Comparison of ENCODE assay signal across 18 cellular contexts in the genomic region with DNA sequence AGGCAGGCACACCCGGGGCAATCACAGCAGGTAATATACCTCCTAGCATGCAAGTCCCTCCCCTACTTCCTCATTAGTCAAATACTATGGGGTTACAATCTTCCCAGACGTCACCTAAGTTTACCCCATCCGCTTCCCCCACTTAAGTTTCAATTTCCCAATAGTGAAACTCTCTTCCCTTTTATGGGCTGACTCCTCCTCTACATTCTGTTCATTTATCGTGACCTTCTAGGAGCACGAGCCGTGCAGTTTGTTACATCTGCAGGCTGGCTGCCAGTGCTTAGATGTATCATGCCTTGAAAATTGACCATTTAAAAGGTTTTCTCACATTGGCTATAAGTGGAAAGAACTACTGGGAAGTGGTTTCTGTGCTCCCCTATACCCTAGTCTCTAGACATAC.
"Had no signal": no experiment of that assay in that cellular context is flagged by ENCODE, and none has a peak within 500 bp of the region (broad histone marks: within the 10 kb centered on the region; RNA-seq: fewer than 3 reads in every experiment).

No MANE protein-coding gene starts in this region.

- H3K27ac Mint-ChIP-seq: activated CD4-positive, alpha-beta memory T cell treated with anti-CD3 and anti-CD28 coated beads, Interleukin-2, amount 10 ng/mL, durations not matched to agents 7 days and 5 days; activated CD8-positive, alpha-beta memory T cell treated with anti-CD3 and anti-CD28 coated beads, Interleukin-2, amount 10 ng/mL, durations not matched to agents 7 days and 5 days; activated naive CD8-positive, alpha-beta T cell; immature natural killer cell; naive thymus-derived CD4-positive, alpha-beta T cell; neural progenitor cell; stimulated activated memory B cell treated with anti-CD40 and anti-IgM and Interleukin-4, amounts not matched to agents 10 μg/mL and 1 μg/mL and 100 μg/mL, for 72 hours had no signal

- H3K4me1 ChIP-seq: gastrocnemius medialis, heart right ventricle, neural progenitor cell, sigmoid colon had no signal

- H3K27me3 Mint-ChIP-seq: activated CD4-positive, alpha-beta memory T cell treated with anti-CD3 and anti-CD28 coated beads, Interleukin-2, amount 10 ng/mL, durations not matched to agents 7 days and 5 days; activated CD8-positive, alpha-beta memory T cell treated with anti-CD3 and anti-CD28 coated beads, Interleukin-2, amount 10 ng/mL, durations not matched to agents 7 days and 5 days; activated naive CD8-positive, alpha-beta T cell; naive thymus-derived CD4-positive, alpha-beta T cell; stimulated activated memory B cell treated with anti-CD40 and anti-IgM and Interleukin-4, amounts not matched to agents 10 μg/mL and 1 μg/mL and 100 μg/mL, for 72 hours had no signal

- H3K27ac ChIP-seq: gastrocnemius medialis, heart right ventricle, neural progenitor cell, sigmoid colon had no signal

- H3K36me3 Mint-ChIP-seq: activated CD8-positive, alpha-beta memory T cell treated with anti-CD3 and anti-CD28 coated beads, Interleukin-2, amount 10 ng/mL, durations not matched to agents 7 days and 5 days; activated naive CD8-positive, alpha-beta T cell; immature natural killer cell; naive thymus-derived CD4-positive, alpha-beta T cell; neural progenitor cell; stimulated activated memory B cell treated with anti-CD40 and anti-IgM and Interleukin-4, amounts not matched to agents 10 μg/mL and 1 μg/mL and 100 μg/mL, for 72 hours had no signal

- H3K4me3 ChIP-seq: gastrocnemius medialis, heart right ventricle, mucosa of descending colon, neural progenitor cell, sigmoid colon had no signal

- H3K27me3 ChIP-seq: gastrocnemius medialis, heart right ventricle, neural progenitor cell, sigmoid colon had no signal

- ATAC-seq: activated CD8-positive, alpha-beta memory T cell treated with anti-CD3 and anti-CD28 coated beads, Interleukin-2, amount 10 ng/mL, durations not matched to agents 7 days and 5 days; esophagus mucosa; gastrocnemius medialis; heart right ventricle; mucosa of descending colon; naive thymus-derived CD4-positive, alpha-beta T cell; stimulated activated memory B cell treated with anti-CD40 and anti-IgM and Interleukin-4, amounts not matched to agents 10 μg/mL and 1 μg/mL and 100 μg/mL, for 72 hours had no signal

- H3K9ac ChIP-seq: neural progenitor cell had no signal

- DNase-seq: activated CD4-positive, alpha-beta memory T cell treated with anti-CD3 and anti-CD28 coated beads, Interleukin-2, amount 10 ng/mL, durations not matched to agents 7 days and 5 days; activated CD4-positive, alpha-beta T cell treated with anti-CD3 and anti-CD28 coated beads for 48 hours; activated CD4-positive, CD25-positive, alpha-beta regulatory T cell; activated CD8-positive, alpha-beta memory T cell treated with anti-CD3 and anti-CD28 coated beads, Interleukin-2, amount 10 ng/mL, durations not matched to agents 7 days and 5 days; effector CD4-positive, alpha-beta T cell; gastrocnemius medialis; heart right ventricle; immature natural killer cell; kidney glomerular epithelial cell; mesenchymal stem cell; mucosa of descending colon; naive thymus-derived CD4-positive, alpha-beta T cell; sigmoid colon; stimulated activated CD4-positive, alpha-beta T cell treated with anti-CD3 and anti-CD28 coated beads, Interleukin-4, amount 100 ng/mL, for 4 hours had no signal

- H3K9me3 ChIP-seq: gastrocnemius medialis, sigmoid colon had no signal

- H3K4me2 ChIP-seq: neural progenitor cell had no signal

- H3K36me3 ChIP-seq: gastrocnemius medialis, heart right ventricle, neural progenitor cell, sigmoid colon had no signal

- H2AFZ ChIP-seq: neural progenitor cell had no signal

- H3K4me1 Mint-ChIP-seq: activated CD4-positive, alpha-beta memory T cell treated with anti-CD3 and anti-CD28 coated beads, Interleukin-2, amount 10 ng/mL, durations not matched to agents 7 days and 5 days; activated CD8-positive, alpha-beta memory T cell treated with anti-CD3 and anti-CD28 coated beads, Interleukin-2, amount 10 ng/mL, durations not matched to agents 7 days and 5 days; immature natural killer cell; naive thymus-derived CD4-positive, alpha-beta T cell; neural progenitor cell; stimulated activated memory B cell treated with anti-CD40 and anti-IgM and Interleukin-4, amounts not matched to agents 10 μg/mL and 1 μg/mL and 100 μg/mL, for 72 hours had no signal

- H3K9me3 Mint-ChIP-seq: neural progenitor cell; stimulated activated memory B cell treated with anti-CD40 and anti-IgM and Interleukin-4, amounts not matched to agents 10 μg/mL and 1 μg/mL and 100 μg/mL, for 72 hours had no signal

- H3K4me3 Mint-ChIP-seq: activated CD4-positive, alpha-beta memory T cell treated with anti-CD3 and anti-CD28 coated beads, Interleukin-2, amount 10 ng/mL, durations not matched to agents 7 days and 5 days; activated CD8-positive, alpha-beta memory T cell treated with anti-CD3 and anti-CD28 coated beads, Interleukin-2, amount 10 ng/mL, durations not matched to agents 7 days and 5 days; activated naive CD8-positive, alpha-beta T cell; immature natural killer cell; naive thymus-derived CD4-positive, alpha-beta T cell; neural progenitor cell; stimulated activated memory B cell treated with anti-CD40 and anti-IgM and Interleukin-4, amounts not matched to agents 10 μg/mL and 1 μg/mL and 100 μg/mL, for 72 hours had no signal
